In genomic region chr4:163494360-163495241, GRCh38 we compare ENCODE assay signal across 8 cellular contexts. TPM values are rescaled to one million over a fixed set of nuclear protein-coding genes. Genes with fewer than 3 reads are reported as not detected.
DNase-seq lines count a peak whose midpoint lies in the region; ATAC-seq and TF ChIP-seq lines count a peak whose summit lies in the region.

TSS of gene TMA16 (plus strand) at chr4:163494690. CDS start at chr4:163494802, 112 bp downstream.

- H3K27ac ChIP-seq in colonic mucosa (peak within 1 kb of the TSS; percentile 91), layer of hippocampus (ENCODE audit: low read depth, low read length) (peak within 1 kb of the TSS; percentile 72)

- no peaks in the 10 kb centered on the region for H3K9me3 ChIP-seq in colonic mucosa

- peak within 1 kb of the TSS; percentile 67 for H3K4me3 ChIP-seq in colonic mucosa

- no peaks in the 10 kb centered on the region for H3K36me3 ChIP-seq in colonic mucosa

- H3K27me3 ChIP-seq in colonic mucosa (no peaks in the 10 kb centered on the region), layer of hippocampus (ENCODE audit: control insufficient read depth, insufficient read depth, low read length) (no peaks in the 10 kb centered on the region)

- H3K9ac ChIP-seq in colonic mucosa (ENCODE audit: low read depth in 2 of 2, low read length in 2 of 2), result peak within 1 kb of the TSS; percentile 86 to 88

- TF ChIP-seq POLR2A in GM19099 (IDR thresholded peaks at IDR 0.05; ENCODE audit: extremely low read depth, insufficient read length, low read depth), result peak; percentile 90

- TF ChIP-seq CTCF in colonic mucosa (IDR thresholded peaks at IDR 0.05), result no peak

- intact Hi-C loops in colonic mucosa (cut with DNase I), result no loop called here

- ATAC-seq in HG03432 (IDR thresholded peaks at IDR 0.05; ENCODE audit: unreplicated experiment), result peak; percentile 87

- H3K4me1 ChIP-seq in colonic mucosa, result no peaks in the 10 kb centered on the region

- peak; percentile 84 to 86 for DNase-seq in AML-193 (lab: John Stamatoyannopoulos, UW)
- peak; percentile 73 for DNase-seq in NCI-H510A (lab: John Stamatoyannopoulos, UW)
- peak; percentile 78 to 82 for DNase-seq in activated CD4-positive, alpha-beta T cell treated with anti-CD3 and anti-CD28 coated beads for 4 hours
- peak; percentile 83 for DNase-seq in colonic mucosa
- DNase-seq in stimulated activated CD4-positive, alpha-beta T cell treated with anti-CD3 and anti-CD28 coated beads, Interleukin-1b, Interleukin-23, amount 100 ng/mL, for 4 hours (ENCODE audit: low read depth in 2 of 2), result peak; percentile 71 to 73

RNA-seq across cellular contexts. Expression of gene TMA16, which starts in this region (rescaled TPM):
- 10 to 100 TPM; 15.8 to 21.3 TPM for total RNA-seq in colonic mucosa

Comparison
In these comparisons a context has a peak if more than half of its experiments do, and no peak if none do; other contexts are left out.
1. Peak in every context shown above with its lines: DNase-seq, ATAC-seq, H3K4me3 ChIP-seq and H3K27ac ChIP-seq.